In genomic region chr10:84225424-84226173, GRCh38 we compare ENCODE assay signal across 19 cellular contexts. TPM values are rescaled to one million over a fixed set of nuclear protein-coding genes. Genes with fewer than 3 reads are reported as not detected.
"Had no signal": no experiment of that assay in that cellular context is flagged by ENCODE, and none has a peak within 500 bp of the region (broad histone marks: within the 10 kb centered on the region; RNA-seq: fewer than 3 reads in every experiment).

Gene LRIT2, minus strand, starts transcription at chr10:84225544. Its CDS starts 24 bp downstream, at chr10:84225520.

- H3K9me3 Mint-ChIP-seq: activated CD8-positive, alpha-beta T cell treated with anti-CD3 and anti-CD28 coated beads for 36 hours; activated naive CD8-positive, alpha-beta T cell treated with anti-CD3 and anti-CD28 coated beads, Interleukin-2, amount 10 ng/mL, durations not matched to agents 7 days and 5 days had no signal

- H3K27ac Mint-ChIP-seq: activated CD4-positive, alpha-beta T cell treated with anti-CD3 and anti-CD28 coated beads for 36 hours; activated CD8-positive, alpha-beta T cell treated with anti-CD3 and anti-CD28 coated beads for 36 hours; activated naive CD8-positive, alpha-beta T cell treated with anti-CD3 and anti-CD28 coated beads, Interleukin-2, amount 10 ng/mL, durations not matched to agents 7 days and 5 days had no signal

- H3K4me3 ChIP-seq: K562 had no signal

- FAIRE-seq: K562 had no signal

- H3K9me3 ChIP-seq: SK-N-SH had no signal

- H3K4me1 Mint-ChIP-seq: activated CD4-positive, alpha-beta T cell treated with anti-CD3 and anti-CD28 coated beads for 36 hours; activated naive CD8-positive, alpha-beta T cell treated with anti-CD3 and anti-CD28 coated beads, Interleukin-2, amount 10 ng/mL, durations not matched to agents 7 days and 5 days had no signal

- H3K36me3 Mint-ChIP-seq: activated naive CD8-positive, alpha-beta T cell treated with anti-CD3 and anti-CD28 coated beads, Interleukin-2, amount 10 ng/mL, durations not matched to agents 7 days and 5 days had no signal

- DNase-seq: activated CD8-positive, alpha-beta memory T cell treated with anti-CD3 and anti-CD28 coated beads, Interleukin-2, amount 50 U/mL, for 4 hours; activated CD8-positive, alpha-beta T cell treated with anti-CD3 and anti-CD28 coated beads for 36 hours; activated naive CD4-positive, alpha-beta T cell treated with anti-CD3 and anti-CD28 coated beads, Interleukin-2, amount 50 U/mL, for 16 hours; activated naive CD8-positive, alpha-beta T cell treated with anti-CD3 and anti-CD28 coated beads, Interleukin-2, amount 10 ng/mL, durations not matched to agents 7 days and 5 days; aorta; NCI-H1105 treated with DMSO at 0.1 percent for 48 hours; NCI-H1436 treated with DMSO at 0.1 percent for 48 hours; NCI-H187; NCI-H2081; NCI-H446; NK-92 treated with Interleukin-12 subunit alpha and Interleukin-12 subunit beta, amount 100 ng/mL, for 24 hours; SK-N-SH; T-helper 1 cell had no signal

- ATAC-seq: activated CD4-positive, alpha-beta T cell treated with anti-CD3 and anti-CD28 coated beads for 36 hours; activated CD8-positive, alpha-beta T cell treated with anti-CD3 and anti-CD28 coated beads for 36 hours; Panc1; Right ventricle myocardium inferior had no signal

- H3K9ac ChIP-seq: SK-N-SH had no signal

- H3K4me3 Mint-ChIP-seq: activated CD4-positive, alpha-beta T cell treated with anti-CD3 and anti-CD28 coated beads for 36 hours; activated CD8-positive, alpha-beta T cell treated with anti-CD3 and anti-CD28 coated beads for 36 hours; activated naive CD8-positive, alpha-beta T cell treated with anti-CD3 and anti-CD28 coated beads, Interleukin-2, amount 10 ng/mL, durations not matched to agents 7 days and 5 days had no signal

- H3K27ac ChIP-seq: VCaP had no signal

- H3K4me2 ChIP-seq: SK-N-SH had no signal

RNA-seq across cellular contexts. Expression of gene LRIT2, which starts in this region (rescaled TPM):
- total RNA-seq: activated CD4-positive, alpha-beta T cell treated with anti-CD3 and anti-CD28 coated beads for 36 hours; activated CD8-positive, alpha-beta T cell treated with anti-CD3 and anti-CD28 coated beads for 36 hours; activated naive CD8-positive, alpha-beta T cell treated with anti-CD3 and anti-CD28 coated beads, Interleukin-2, amount 10 ng/mL, durations not matched to agents 7 days and 5 days; aorta; K562; Right ventricle myocardium inferior; T-helper 2 cell treated with Interferon-gamma antibody and Interleukin-4, amounts not matched to agents 100 ng/mL and 5 ng/mL, for 36 hours had no signal
- polyA plus RNA-seq: aorta, K562, SK-N-SH had no signal
